ENCODE assay signal across 18 cellular contexts in the genomic region with DNA sequence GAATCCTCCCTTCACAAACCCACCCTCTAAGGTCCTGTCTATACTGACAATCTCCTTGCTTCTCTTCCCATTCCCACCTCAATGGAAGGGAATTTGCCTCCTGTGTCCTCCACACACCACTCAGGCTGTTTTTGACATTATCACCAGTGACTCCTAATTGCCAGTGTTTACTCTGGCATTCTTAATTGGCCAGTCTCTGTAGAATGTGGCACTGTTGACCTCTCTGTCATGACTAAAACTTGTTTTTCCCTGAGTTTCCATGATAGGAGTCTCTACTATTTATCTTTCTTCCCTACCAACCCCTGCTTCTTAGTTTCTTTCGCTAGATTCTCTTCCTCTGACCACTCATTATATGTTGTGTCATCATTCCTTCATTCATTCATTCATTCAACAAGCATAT. TPM values are rescaled to one million over a fixed set of nuclear protein-coding genes. Genes with fewer than 3 reads are reported as not detected.
DNase-seq lines count a peak whose midpoint lies in the region; ATAC-seq, FAIRE-seq and TF ChIP-seq lines count a peak whose summit lies in the region.
"Had no signal": no experiment of that assay in that cellular context is flagged by ENCODE, and none has a peak within 500 bp of the region (broad histone marks: within the 10 kb centered on the region; RNA-seq: fewer than 3 reads in every experiment).

No MANE protein-coding gene starts in this region.

- intact Hi-C loops in heart left ventricle (cut with DNase I) = no loop called here
- intact Hi-C loops in Right ventricle myocardium superior (cut with DNase I) = no loop called here
- intact Hi-C loops in gastrocnemius medialis (cut with DNase I; ENCODE audit: low total_unique reads) = no loop called here
- intact Hi-C loops in HepG2 (cut with micrococcal nuclease; ENCODE audit: unreplicated experiment) = no loop called here

- CTCF ChIA-PET in HepG2 (lab: Yijun Ruan, JAX; ENCODE audit: low intra/inter-chr PET ratio, low total read pairs) = no interaction called here

- H4K20me1 ChIP-seq in hepatocyte (ENCODE audit: insufficient read depth, poor library complexity, severe bottlenecking) (no peaks in the 10 kb centered on the region), HepG2 (ENCODE audit: insufficient read depth, low read length) (no peaks in the 10 kb centered on the region)

- no peak for TF ChIP-seq CTCF in heart left ventricle (IDR thresholded peaks at IDR 0.05)
- TF ChIP-seq CTCF in hepatocyte (IDR thresholded peaks at IDR 0.05; ENCODE audit: poor library complexity) = no peak
- no peak for TF ChIP-seq CTCF in gastrocnemius medialis (IDR thresholded peaks at IDR 0.05 in 4 of 5, conservative IDR thresholded peaks at IDR 0.05 in 1 of 5)
- no peak for TF ChIP-seq CTCF in HepG2 (CRISPR knock-in tag; IDR thresholded peaks at IDR 0.05)

- no peak overlapping the region for H2AFZ ChIP-seq in hepatocyte
- no peak overlapping the region for H2AFZ ChIP-seq in HepG2 (ENCODE audit: low read length)

- TF ChIP-seq EP300 in HepG2 (IDR thresholded peaks at IDR 0.05; ENCODE audit: low read depth in 2 of 2, low read length in 2 of 2) (no peak), HepG2 (CRISPR knock-in tag; IDR thresholded peaks at IDR 0.05; ENCODE audit: borderline replicate concordance) (no peak)

- H3K4me2 ChIP-seq in hepatocyte (no peak overlapping the region), HepG2 (ENCODE audit: low read depth, low read length) (no peak overlapping the region)

- FAIRE-seq in HepG2 (lab: Jason Lieb, UNC) = no peak
- FAIRE-seq: GM12878 had no signal

- no peak overlapping the region for H3K4me3 ChIP-seq in heart left ventricle
- no peak overlapping the region for H3K4me3 ChIP-seq in hepatocyte
- H3K4me3 ChIP-seq in gastrocnemius medialis = no peak overlapping the region
- no peak overlapping the region for H3K4me3 ChIP-seq in HepG2 (replicated peaks in 1 of 3; ENCODE audit: insufficient read depth in 1 of 3, low read depth in 2 of 3, low read length in 3 of 3)
- H3K4me3 ChIP-seq: GM12878 had no signal

- DNase-seq in heart left ventricle = no peak
- DNase-seq in Right ventricle myocardium superior = no peak
- DNase-seq in astrocyte of the hippocampus (ENCODE audit: low read depth, low spot score) = peak; percentile 41
- no peak for DNase-seq in hepatocyte (ENCODE audit: low spot score)
- DNase-seq in gastrocnemius medialis = no peak
- no peak for DNase-seq in HepG2 (ENCODE audit: low spot score)
- DNase-seq in ACHN = no peak
- DNase-seq in NCI-H1092 (lab: John Stamatoyannopoulos, UW) = no peak
- DNase-seq: 8988T, C1 segment of cervical spinal cord, DND-41, GDM1, KBM-7, NCI-H146, NCI-H2081, NCI-H510A treated with DMSO at 0.1 percent for 48 hours, NCI-H82 had no signal

- POLR2A ChIA-PET in HepG2 (lab: Yijun Ruan, JAX) = no interaction called here

- H3K9ac ChIP-seq in HepG2 (ENCODE audit: insufficient read depth, low read depth, low read length) = no peak overlapping the region

- TF ChIP-seq RAD21 in HepG2 (CRISPR knock-in tag; IDR thresholded peaks at IDR 0.05) = no peak

- no TSS peak for BruUV-seq in HepG2 (replicated peaks; lab: Mats Ljungman, UMichigan)

- 64 to 86% (median 79%) methylated on average over 1 of the region's 1 CpG for WGBS in heart left ventricle, 4 donors
- whole genome bisulfite sequencing in hepatocyte (ENCODE audit: low lambda C conversion rate, missing lambda C conversion rate) = 93% methylated on average over 1 of the region's 1 CpG
- WGBS in HepG2 (ENCODE audit: low lambda C conversion rate) = 2% methylated on average over 1 of the region's 1 CpG

- H3K36me3 ChIP-seq in heart left ventricle = no peaks in the 10 kb centered on the region
- no peaks in the 10 kb centered on the region for H3K36me3 ChIP-seq in hepatocyte (replicated peaks; ENCODE audit: insufficient read depth, low read depth)
- no peaks in the 10 kb centered on the region for H3K36me3 ChIP-seq in gastrocnemius medialis
- H3K36me3 ChIP-seq in HepG2 (replicated peaks in 1 of 2; ENCODE audit: control insufficient read depth in 1 of 2, insufficient read depth in 2 of 2, low read length in 2 of 2) = no peaks in the 10 kb centered on the region

- ATAC-seq in heart left ventricle (no peak), Right ventricle myocardium superior (ENCODE audit: poor library complexity) (no peak), gastrocnemius medialis (no peak), HepG2 (no peak)
- ATAC-seq: GM12878 had no signal

- in situ Hi-C loops in gastrocnemius medialis (cut with MboI; ENCODE audit: low sequenced_read_pairs in 4 of 4) = no loop called here
- in situ Hi-C loops in HepG2 (cut with HindIII; ENCODE audit: extremely low pct_ligation_motif_present, low pct_unique_long_range_greater_than_20kb) = no loop called here
- in situ Hi-C loops in ACHN (cut with HindIII; ENCODE audit: low pct_ligation_motif_present, low pct_unique_long_range_greater_than_20kb, low sequenced_read_pairs) = no loop called here

- H3K9me2 ChIP-seq in hepatocyte (replicated peaks; ENCODE audit: insufficient read depth) = no peaks in the 10 kb centered on the region

- H3K27me3 ChIP-seq in heart left ventricle (no peaks in the 10 kb centered on the region), hepatocyte (no peaks in the 10 kb centered on the region), gastrocnemius medialis (no peaks in the 10 kb centered on the region), HepG2 (ENCODE audit: control insufficient read depth in 1 of 2, insufficient read depth in 2 of 2, low read length in 2 of 2) (no peaks in the 10 kb centered on the region; a peak in 2 of 5 replicates)

- H3K27ac ChIP-seq in heart left ventricle = peak overlapping the region in 9 of 12 donors; percentile 5 to 92 (median 41)
- H3K27ac ChIP-seq in hepatocyte = peak overlapping the region; percentile 10
- peak overlapping the region in 3 of 4 donors; percentile 10 to 25 (median 22) for H3K27ac ChIP-seq in gastrocnemius medialis
- no peak overlapping the region for H3K27ac ChIP-seq in HepG2 (ENCODE audit: extremely low read length, insufficient read depth, low read length)

- H3K9me3 ChIP-seq in heart left ventricle = no peaks in the 10 kb centered on the region
- no peaks in the 10 kb centered on the region for H3K9me3 ChIP-seq in hepatocyte (ENCODE audit: low read depth)
- no peaks in the 10 kb centered on the region for H3K9me3 ChIP-seq in gastrocnemius medialis
- H3K9me3 ChIP-seq in HepG2 (ENCODE audit: low read length) = no peaks in the 10 kb centered on the region

- peaks cover under 1 to 41% (median 12%) of the 10 kb centered on the region in 12 donors for H3K4me1 ChIP-seq in heart left ventricle
- no peaks in the 10 kb centered on the region for H3K4me1 ChIP-seq in hepatocyte (ENCODE audit: insufficient read depth)
- peaks cover 0 to under 1% of the 10 kb centered on the region in 2 donors for H3K4me1 ChIP-seq in gastrocnemius medialis
- no peaks in the 10 kb centered on the region for H3K4me1 ChIP-seq in HepG2 (ENCODE audit: insufficient read depth, low read length)

- H3K79me2 ChIP-seq in hepatocyte (no peaks in the 10 kb centered on the region), HepG2 (ENCODE audit: insufficient read depth, low read length) (no peaks in the 10 kb centered on the region)

- no peak for TF ChIP-seq POLR2A in heart left ventricle (IDR thresholded peaks at IDR 0.05)
- no peak for TF ChIP-seq POLR2A in gastrocnemius medialis (IDR thresholded peaks at IDR 0.05)
- TF ChIP-seq POLR2A in HepG2 (IDR thresholded peaks at IDR 0.05; ENCODE audit: insufficient read depth in 1 of 2, low read depth in 2 of 2, low read length in 2 of 2) = no peak

TF ChIP-seq in HepG2, 621 proteins besides CTCF, POLR2A, EP300 and RAD21 (continues in another document):
- TF ChIP-seq KAT2B (IDR thresholded peaks at IDR 0.05; ENCODE audit: borderline replicate concordance, low read depth, low read length) (no peak), MAFK (conservative IDR thresholded peaks at IDR 0.05 in 1 of 2, IDR thresholded peaks at IDR 0.05 in 1 of 2; ENCODE audit: low read length in 2 of 2) (0 out of 4 replicates have a peak, but pooled peaks of 1 of the 2 experiments have one; percentile 15), MXD1 (CRISPR knock-in tag; IDR thresholded peaks at IDR 0.05) (no peak)

RNA-seq across cellular contexts. Expression of gene SLC16A12, which starts 12.1 kb away (rescaled TPM):
- total RNA-seq in heart left ventricle (1 to 10 TPM; 2.0 to 6.6 (median 2.9) TPM), Right ventricle myocardium superior (1.3 TPM), hepatocyte (5.7 and 7.7 TPM in 2 replicates), gastrocnemius medialis (1 to 10 TPM in 3 of 4 donors, under 1 TPM in 1; 0.97 to 3.1 (median 1.4) TPM), HepG2 (2016; rRNA removed; fragmentation: Illumina TruSeq; extraction: Trizol) (0.02 TPM in 1 of 2 replicates, not detected in the other)
- polyA plus RNA-seq in heart left ventricle (1 to 10 TPM; 1.7 to 4.3 TPM), hepatocyte (2.4 and 5.9 TPM in 2 replicates), HepG2 (2011; rRNA removed) (0.07 TPM in 1 of 2 replicates, not detected in the other)
- not detected in 2 replicates for total RNA-seq in HepG2 (2016; cell fraction: cytosol; rRNA removed; fragmentation: Illumina TruSeq; extraction: Trizol; ENCODE audit: low read depth)
- total RNA-seq in HepG2 (2016; cell fraction: insoluble cytoplasmic fraction; rRNA removed; fragmentation: Illumina TruSeq; extraction: Trizol) = 0.04 TPM in 1 of 2 replicates, not detected in the other
- total RNA-seq in HepG2 (2016; cell fraction: membrane; rRNA removed; fragmentation: Illumina TruSeq; extraction: Trizol) = 0.03 TPM in 1 of 2 replicates, not detected in the other
- 0.06 TPM in 1 of 2 replicates, not detected in the other for total RNA-seq in HepG2 (2016; cell fraction: nucleus; rRNA removed; fragmentation: Illumina TruSeq; extraction: Trizol)
- polyA plus RNA-seq in HepG2 (2011; cell fraction: cytosol; rRNA removed) = 0.01 TPM in 2 replicates
- polyA plus RNA-seq in HepG2 (2011; cell fraction: nucleus; rRNA removed) = not detected in 2 replicates
- not detected in 2 replicates for polyA plus RNA-seq in HepG2 (2012)
- not detected in 2 replicates for polyA plus RNA-seq in HepG2 (2016; cell fraction: cytosol; fragmentation: Illumina TruSeq; extraction: Trizol; ENCODE audit: low read depth)
- polyA plus RNA-seq in HepG2 (2016; cell fraction: insoluble cytoplasmic fraction; fragmentation: Illumina TruSeq; extraction: Trizol; ENCODE audit: low read depth) = not detected in 2 replicates
- polyA plus RNA-seq in HepG2 (2016; cell fraction: membrane; fragmentation: Illumina TruSeq; extraction: Trizol; ENCODE audit: low read depth) = not detected in 2 replicates
- polyA plus RNA-seq in HepG2 (2016; cell fraction: nucleus; fragmentation: Illumina TruSeq; extraction: Trizol; ENCODE audit: insufficient read depth, low read depth) = not detected in 2 replicates
- not detected in 2 replicates for polyA minus RNA-seq in HepG2 (2011; rRNA and poly(A)+ RNA removed; ENCODE audit: low replicate concordance)
- not detected in 2 replicates for polyA minus RNA-seq in HepG2 (2011; cell fraction: cytosol; rRNA and poly(A)+ RNA removed)
- not detected in 2 replicates for polyA minus RNA-seq in HepG2 (2011; cell fraction: nucleus; rRNA and poly(A)+ RNA removed)
- total RNA-seq: GM12878 had no signal
- polyA plus RNA-seq: GM12878 had no signal
